In genomic region chr1:226686440-226687436, GRCh38 we compare ENCODE assay signal across 12 cellular contexts. TPM values are rescaled to one million over a fixed set of nuclear protein-coding genes. Genes with fewer than 3 reads are reported as not detected.
A peak's percentile ranks its signal among the peaks of the same experiment; 100 is the strongest.
DNase-seq lines count a peak whose midpoint lies in the region; ATAC-seq and TF ChIP-seq lines count a peak whose summit lies in the region.
"Had no signal": no experiment of that assay in that cellular context is flagged by ENCODE, and none has a peak within 500 bp of the region (broad histone marks: within the 10 kb centered on the region; RNA-seq: fewer than 3 reads in every experiment).

No MANE protein-coding gene starts in this region.

- H3K23ac ChIP-seq in neuronal stem cell (ENCODE audit: low read depth, low read length, poor library complexity): no peak overlapping the region

- no peak overlapping the region for H2BK12ac ChIP-seq in neuronal stem cell (ENCODE audit: low read length)

- no peaks in the 10 kb centered on the region for H3K9me3 Mint-ChIP-seq in CD8-positive, alpha-beta T cell

- CTCF ChIA-PET in CD8-positive, alpha-beta T cell (lab: Charles Lee): interaction anchor here (0.7 to 9.7 kb wide), 24 partner anchors 9 to 137 kb away, joined by 3 to 92 read pairs (median 7); no protein-coding TSS in a partner anchor

- peaks cover 92% of the 10 kb centered on the region for H3K36me3 Mint-ChIP-seq in CD8-positive, alpha-beta T cell

- no peak overlapping the region for H2BK5ac ChIP-seq in neuronal stem cell (ENCODE audit: low read length)

- POLR2A ChIA-PET in CD8-positive, alpha-beta T cell (lab: Charles Lee): interaction anchor here (0.6 to 2.3 kb wide), 11 partner anchors 9 to 142 kb away, joined by 3 to 20 read pairs (median 4); no protein-coding TSS in a partner anchor

- no peak for TF ChIP-seq CTCF in CD8-positive, alpha-beta T cell (IDR thresholded peaks at IDR 0.05)

- no peak overlapping the region for H4K8ac ChIP-seq in neuronal stem cell (ENCODE audit: low read depth, low read length)

- no peaks in the 10 kb centered on the region for H3K27me3 ChIP-seq in CD8-positive, alpha-beta T cell (ENCODE audit: insufficient read depth, low read length)
- no peaks in the 10 kb centered on the region for H3K27me3 ChIP-seq in neuronal stem cell (ENCODE audit: control insufficient read depth in 3 of 3, insufficient read depth in 3 of 3, low read depth in 1 of 3, low read length in 3 of 3)
- H3K27me3 ChIP-seq: breast epithelium, SJSA1 had no signal

- peaks cover 100% of the 10 kb centered on the region for H3K4me1 ChIP-seq in CD8-positive, alpha-beta T cell (ENCODE audit: insufficient read depth, low read length)
- peaks cover 6 to 16% of the 10 kb centered on the region in 2 donors for H3K4me1 ChIP-seq in neuronal stem cell (ENCODE audit: control insufficient read depth in 2 of 2, insufficient read depth in 1 of 2, low read depth in 1 of 2, low read length in 2 of 2)
- H3K4me1 ChIP-seq: SJSA1 had no signal

- peak in 1 of 7 experiments; percentile 42 for DNase-seq in CD8-positive, alpha-beta T cell
- peak; percentile 66 for DNase-seq in NAMALWA (ENCODE audit: low spot score)
- DNase-seq in neuronal stem cell (ENCODE audit: low spot score): no peak
- DNase-seq in NCI-H526 treated with DMSO at 0.1 percent for 48 hours (lab: John Stamatoyannopoulos, UW): no peak
- DNase-seq: left colon, NCI-H446 treated with DMSO at 0.1 percent for 48 hours had no signal

- ATAC-seq in CD8-positive, alpha-beta T cell: no peak
- ATAC-seq in GM19467 (IDR thresholded peaks at IDR 0.05; ENCODE audit: unreplicated experiment) (no peak), HG03457 (IDR thresholded peaks at IDR 0.05; ENCODE audit: unreplicated experiment) (no peak)
- ATAC-seq: HepG2 had no signal

- peak overlapping the region; percentile 48 for H3K4me3 Mint-ChIP-seq in CD8-positive, alpha-beta T cell

- H3K36me3 ChIP-seq in CD8-positive, alpha-beta T cell (ENCODE audit: insufficient read depth, low read length): peaks cover 18% of the 10 kb centered on the region
- no peaks in the 10 kb centered on the region for H3K36me3 ChIP-seq in neuronal stem cell (replicated peaks in 1 of 2; ENCODE audit: control insufficient read depth in 2 of 2, insufficient read depth in 2 of 2, low read length in 2 of 2)
- H3K36me3 ChIP-seq: breast epithelium, SJSA1 had no signal

- peak overlapping the region; percentile 99 for H3K27ac Mint-ChIP-seq in CD8-positive, alpha-beta T cell

- H2AFZ ChIP-seq in neuronal stem cell (ENCODE audit: low read length): no peak overlapping the region

- no peak overlapping the region for H4K91ac ChIP-seq in neuronal stem cell (ENCODE audit: low read depth, low read length, poor library complexity)

- no peak overlapping the region for H3K9ac ChIP-seq in neuronal stem cell (ENCODE audit: low read depth, low read length, poor library complexity)

- no peak overlapping the region for H2BK120ac ChIP-seq in neuronal stem cell (ENCODE audit: low read depth, low read length)

- peaks cover 2% of the 10 kb centered on the region for H3K79me1 ChIP-seq in neuronal stem cell (ENCODE audit: low read depth, low read length)

- H3K4me2 ChIP-seq in neuronal stem cell (ENCODE audit: insufficient read depth, low read length, poor library complexity, severe bottlenecking): no peak overlapping the region

- H2BK15ac ChIP-seq in neuronal stem cell (ENCODE audit: low read length): no peak overlapping the region

- 63 to 76% (median 67%) methylated on average over 12 of the region's 12 CpGs for WGBS in adipose tissue, 3 donors
- WGBS in neuronal stem cell (ENCODE audit: extremely low coverage in 2 of 2, insufficient read length in 2 of 2, insufficient replicate concordance in 1 of 2), 2 donors: no CpG with 5 or more reads among the region's 12 CpGs

- H3K4me3 ChIP-seq in CD8-positive, alpha-beta T cell (ENCODE audit: low read depth, low read length): no peak overlapping the region
- no peak overlapping the region for H3K4me3 ChIP-seq in neuronal stem cell (ENCODE audit: low read length in 2 of 2)
- H3K4me3 ChIP-seq: breast epithelium, SJSA1 had no signal

- no peak overlapping the region for H3K4ac ChIP-seq in neuronal stem cell (ENCODE audit: low read length)

- H3K27me3 Mint-ChIP-seq in CD8-positive, alpha-beta T cell (ENCODE audit: low read depth): no peaks in the 10 kb centered on the region

- no peak overlapping the region for H3K14ac ChIP-seq in neuronal stem cell (ENCODE audit: low read length)

- intact Hi-C loops in CD8-positive, alpha-beta T cell (cut with DNase I, micrococcal nuclease): loop anchor here (1.0 to 5.0 kb wide), 4 partner anchors 34 to 141 kb away; no protein-coding TSS in a partner anchor

- peaks cover 99% of the 10 kb centered on the region for H3K4me1 Mint-ChIP-seq in CD8-positive, alpha-beta T cell (ENCODE audit: low read depth)

- H2AK5ac ChIP-seq in neuronal stem cell (ENCODE audit: low read depth, low read length): peak overlapping the region; percentile 40

- no peak overlapping the region for H3K18ac ChIP-seq in neuronal stem cell (ENCODE audit: low read length)

- peak overlapping the region; percentile 24 for H3K27ac ChIP-seq in CD8-positive, alpha-beta T cell (ENCODE audit: low read depth, low read length)
- H3K27ac ChIP-seq in adipose tissue (ENCODE audit: low read depth, low read length) (peak overlapping the region; percentile 52), neuronal stem cell (replicated peaks; ENCODE audit: low read length) (no peak overlapping the region)
- H3K27ac ChIP-seq: SJSA1 had no signal

- no peaks in the 10 kb centered on the region for H3K9me3 ChIP-seq in CD8-positive, alpha-beta T cell (ENCODE audit: low read length)
- H3K9me3 ChIP-seq in neuronal stem cell (replicated peaks in 1 of 2; ENCODE audit: control insufficient read depth in 2 of 2, insufficient read depth in 1 of 2, low read depth in 1 of 2, low read length in 2 of 2): no peaks in the 10 kb centered on the region
- H3K9me3 ChIP-seq: breast epithelium, SJSA1 had no signal

RNA-seq across cellular contexts. Expression of gene ITPKB, which starts 52.3 kb away (rescaled TPM):
- 100 to 1,000 TPM; 504 to 516 TPM for total RNA-seq in CD8-positive, alpha-beta T cell
- 10 to 100 TPM in 2 of 3 donors, 1 to 10 TPM in 1; 5.3 to 18.6 (median 17.0) TPM for polyA plus RNA-seq in adipose tissue
- polyA plus RNA-seq in neuronal stem cell (2013, experiment 1 of 2): 6.8 TPM
- polyA plus RNA-seq in neuronal stem cell (2013, experiment 2 of 2): 7.0 TPM
- total RNA-seq: HepG2 had no signal
- polyA plus RNA-seq: HepG2 had no signal
